ENCODE assay signal across 22 cellular contexts in the genomic region with DNA sequence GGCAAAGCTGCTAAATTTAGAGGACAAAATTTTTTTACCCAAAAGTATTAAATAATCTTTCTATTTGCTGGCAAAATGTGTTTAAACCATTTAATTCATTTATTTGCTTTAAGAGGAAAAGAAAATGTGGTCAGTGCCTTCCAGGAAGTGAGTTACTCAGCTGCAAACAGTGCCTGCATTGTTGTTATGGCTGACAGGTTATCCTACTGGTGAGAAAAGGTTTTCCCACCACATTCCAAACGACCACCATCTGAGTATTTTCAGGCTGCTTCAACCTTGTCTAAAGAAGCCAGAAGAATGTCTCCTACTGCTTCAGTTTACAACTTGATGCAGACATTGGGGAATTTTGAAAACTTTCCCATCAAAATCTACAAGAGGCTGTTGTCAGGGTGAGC.
DNase-seq lines count a peak whose midpoint lies in the region; ATAC-seq, FAIRE-seq and TF ChIP-seq lines count a peak whose summit lies in the region.
"Had no signal": no experiment of that assay in that cellular context is flagged by ENCODE, and none has a peak within 500 bp of the region (broad histone marks: within the 10 kb centered on the region; RNA-seq: fewer than 3 reads in every experiment).

No MANE protein-coding gene starts in this region.

- H3K4me3 ChIP-seq in NT2/D1 (ENCODE audit: insufficient read length, low read depth): no peak overlapping the region
- H3K4me3 ChIP-seq in endothelial cell of umbilical vein (replicated peaks in 1 of 3; ENCODE audit: insufficient read depth in 1 of 3, low read depth in 1 of 3, low read length in 3 of 3): no peak overlapping the region
- H3K4me3 ChIP-seq in neuronal stem cell (ENCODE audit: low read length in 2 of 2): no peak overlapping the region
- no peak overlapping the region for H3K4me3 ChIP-seq in left lung
- H3K4me3 ChIP-seq: GM23248, heart right ventricle, MG63, vagina had no signal

- H3K79me1 ChIP-seq in neuronal stem cell (ENCODE audit: low read depth, low read length): no peaks in the 10 kb centered on the region

- WGBS in neuronal stem cell (ENCODE audit: extremely low coverage in 2 of 2, insufficient read length in 2 of 2, insufficient replicate concordance in 1 of 2), 2 donors: no CpG with 5 or more reads among the region's 1 CpG

- H3K23ac ChIP-seq in neuronal stem cell (ENCODE audit: low read depth, low read length, poor library complexity): no peak overlapping the region

- no peak overlapping the region for H3K27ac Mint-ChIP-seq in activated CD8-positive, alpha-beta T cell treated with anti-CD3 and anti-CD28 coated beads for 36 hours
- H3K27ac Mint-ChIP-seq: brain, nephron progenitor cell had no signal

- H4K20me1 ChIP-seq in endothelial cell of umbilical vein (replicated peaks; ENCODE audit: control insufficient read depth, extremely low read depth, insufficient read depth, low read length): no peaks in the 10 kb centered on the region

- H3K9ac ChIP-seq in NT2/D1 (ENCODE audit: insufficient read length, low read depth) (no peak overlapping the region), endothelial cell of umbilical vein (replicated peaks; ENCODE audit: extremely low read depth, insufficient read depth, low read length) (no peak overlapping the region), neuronal stem cell (ENCODE audit: low read depth, low read length, poor library complexity) (no peak overlapping the region)
- H3K9ac ChIP-seq: GM23248 had no signal

- no peaks in the 10 kb centered on the region for H3K27me3 ChIP-seq in NT2/D1 (ENCODE audit: insufficient read depth, insufficient read length)
- no peaks in the 10 kb centered on the region for H3K27me3 ChIP-seq in endothelial cell of umbilical vein (ENCODE audit: control insufficient read depth in 2 of 2, insufficient read depth in 2 of 2, low read length in 2 of 2)
- H3K27me3 ChIP-seq in neuronal stem cell (ENCODE audit: control insufficient read depth in 3 of 3, insufficient read depth in 3 of 3, low read depth in 1 of 3, low read length in 3 of 3): no peaks in the 10 kb centered on the region
- H3K27me3 ChIP-seq in left lung: no peaks in the 10 kb centered on the region
- H3K27me3 ChIP-seq: MG63, vagina had no signal

- no peaks in the 10 kb centered on the region for H3K36me3 Mint-ChIP-seq in activated CD8-positive, alpha-beta T cell treated with anti-CD3 and anti-CD28 coated beads for 36 hours (ENCODE audit: low read depth)
- H3K36me3 Mint-ChIP-seq: brain had no signal

- no peak overlapping the region for H3K14ac ChIP-seq in neuronal stem cell (ENCODE audit: low read length)

- no peak overlapping the region for H4K8ac ChIP-seq in neuronal stem cell (ENCODE audit: low read depth, low read length)

- H3K9me3 ChIP-seq in NT2/D1 (ENCODE audit: insufficient read depth, low read length): no peaks in the 10 kb centered on the region
- no peaks in the 10 kb centered on the region for H3K9me3 ChIP-seq in endothelial cell of umbilical vein (replicated peaks; ENCODE audit: control insufficient read depth, insufficient read depth, low read length)
- H3K9me3 ChIP-seq in neuronal stem cell (replicated peaks in 1 of 2; ENCODE audit: control insufficient read depth in 2 of 2, insufficient read depth in 1 of 2, low read depth in 1 of 2, low read length in 2 of 2): no peaks in the 10 kb centered on the region
- no peaks in the 10 kb centered on the region for H3K9me3 ChIP-seq in left lung
- H3K9me3 ChIP-seq: heart right ventricle, MG63, vagina had no signal

- BruUV-seq in endothelial cell of umbilical vein (replicated peaks; lab: Mats Ljungman, UMichigan): no TSS peak

- H3K4me2 ChIP-seq in endothelial cell of umbilical vein (ENCODE audit: insufficient read depth, low read length) (peak overlapping the region; percentile 54), neuronal stem cell (ENCODE audit: insufficient read depth, low read length, poor library complexity, severe bottlenecking) (no peak overlapping the region)

- TF ChIP-seq CTCF in endothelial cell of umbilical vein (IDR thresholded peaks at IDR 0.05; ENCODE audit: extremely low read depth in 1 of 2, insufficient read depth in 1 of 2, low read depth in 1 of 2, low read length in 2 of 2) (peak in 1 of 2 donors; percentile 4), left lung (IDR thresholded peaks at IDR 0.05) (no peak)
- TF ChIP-seq CTCF in activated CD8-positive, alpha-beta T cell treated with anti-CD3 and anti-CD28 coated beads for 36 hours (IDR thresholded peaks at IDR 0.05): no peak

- H3K27ac ChIP-seq in endothelial cell of umbilical vein (ENCODE audit: insufficient read depth, low read depth, low read length) (no peak overlapping the region), neuronal stem cell (replicated peaks; ENCODE audit: low read length) (no peak overlapping the region), left lung (no peak overlapping the region)
- H3K27ac ChIP-seq: C4-2B, GM23248, heart right ventricle, vagina had no signal

- no peak for TF ChIP-seq POLR2A in endothelial cell of umbilical vein (IDR thresholded peaks at IDR 0.05; ENCODE audit: low read depth, low read length)

- H3K4me1 ChIP-seq in NT2/D1 (ENCODE audit: insufficient read depth, insufficient read length) (no peaks in the 10 kb centered on the region), endothelial cell of umbilical vein (ENCODE audit: control insufficient read depth, extremely low read depth, insufficient read depth, low read length) (peaks cover 11% of the 10 kb centered on the region), neuronal stem cell (ENCODE audit: control insufficient read depth in 2 of 2, insufficient read depth in 1 of 2, low read depth in 1 of 2, low read length in 2 of 2) (peaks cover 0 to 3% of the 10 kb centered on the region in 2 donors), left lung (no peaks in the 10 kb centered on the region)
- H3K4me1 ChIP-seq: heart right ventricle, vagina had no signal

- H3K9me3 Mint-ChIP-seq in activated CD8-positive, alpha-beta T cell treated with anti-CD3 and anti-CD28 coated beads for 36 hours: no peaks in the 10 kb centered on the region
- H3K9me3 Mint-ChIP-seq: brain, nephron progenitor cell had no signal

- H2AFZ ChIP-seq in endothelial cell of umbilical vein (ENCODE audit: low read depth, low read length) (peak overlapping the region; percentile 81), neuronal stem cell (ENCODE audit: low read length) (peak overlapping the region; percentile 21)
- H2AFZ ChIP-seq: GM23248 had no signal

- POLR2A ChIA-PET in endothelial cell of umbilical vein (lab: Charles Lee): no interaction called here
- POLR2A ChIA-PET in activated CD8-positive, alpha-beta T cell treated with anti-CD3 and anti-CD28 coated beads for 36 hours (lab: Charles Lee): no interaction called here

- H3K4me3 Mint-ChIP-seq in activated CD8-positive, alpha-beta T cell treated with anti-CD3 and anti-CD28 coated beads for 36 hours: no peak overlapping the region
- H3K4me3 Mint-ChIP-seq: brain, nephron progenitor cell had no signal

- H2BK12ac ChIP-seq in neuronal stem cell (ENCODE audit: low read length): no peak overlapping the region

- H2BK120ac ChIP-seq in neuronal stem cell (ENCODE audit: low read depth, low read length): no peak overlapping the region

- no peaks in the 10 kb centered on the region for H3K4me1 Mint-ChIP-seq in activated CD8-positive, alpha-beta T cell treated with anti-CD3 and anti-CD28 coated beads for 36 hours (ENCODE audit: low read depth)
- H3K4me1 Mint-ChIP-seq: nephron progenitor cell had no signal

- peak; percentile 7 for ATAC-seq in GM21515 (IDR thresholded peaks at IDR 0.05; ENCODE audit: unreplicated experiment)
- no peak for ATAC-seq in activated CD8-positive, alpha-beta T cell treated with anti-CD3 and anti-CD28 coated beads for 36 hours
- no peak for ATAC-seq in HG02642 (IDR thresholded peaks at IDR 0.05; ENCODE audit: poor library complexity, unreplicated experiment)
- no peak for ATAC-seq in left lung
- ATAC-seq: heart right ventricle had no signal

- H3K9me1 ChIP-seq in endothelial cell of umbilical vein (replicated peaks; ENCODE audit: control insufficient read depth, extremely low read depth, insufficient read depth, low read length): no peaks in the 10 kb centered on the region

- no peaks in the 10 kb centered on the region for H3K27me3 Mint-ChIP-seq in activated CD8-positive, alpha-beta T cell treated with anti-CD3 and anti-CD28 coated beads for 36 hours
- H3K27me3 Mint-ChIP-seq: brain had no signal

- no peak overlapping the region for H3K4ac ChIP-seq in neuronal stem cell (ENCODE audit: low read length)

- dilution Hi-C loops in endothelial cell of umbilical vein (cut with MboI; ENCODE audit: extremely low pct_ligation_motif_present, low sequenced_read_pairs): no loop called here

- peak; percentile 22 for DNase-seq in NT2/D1 (ENCODE audit: low read depth, low spot score)
- DNase-seq in endothelial cell of umbilical vein (ENCODE audit: low read depth, low spot score): peak; percentile 60
- no peak for DNase-seq in neuronal stem cell (ENCODE audit: low spot score)
- DNase-seq in activated CD8-positive, alpha-beta T cell treated with anti-CD3 and anti-CD28 coated beads for 36 hours: no peak
- DNase-seq in left lung: no peak
- no peak for DNase-seq in NCI-H69 (lab: John Stamatoyannopoulos, UW)
- DNase-seq: activated CD4-positive, alpha-beta T cell treated with anti-CD3 and anti-CD28 coated beads, Interleukin-2, amount 50 U/mL, for 4 hours; GM23248; heart right ventricle; MG63; NCI-H82; nephron progenitor cell; Right ventricle myocardium superior; stimulated activated naive CD4-positive, alpha-beta T cell; T-helper 9 cell had no signal

- no peak overlapping the region for H3K18ac ChIP-seq in neuronal stem cell (ENCODE audit: low read length)

- intact Hi-C loops in endothelial cell of umbilical vein (cut with micrococcal nuclease) (no loop called here), left lung (cut with DNase I) (no loop called here)
- intact Hi-C loops in activated CD8-positive, alpha-beta T cell treated with anti-CD3 and anti-CD28 coated beads for 36 hours (cut with micrococcal nuclease): no loop called here

- H4K91ac ChIP-seq in neuronal stem cell (ENCODE audit: low read depth, low read length, poor library complexity): no peak overlapping the region

- H3K79me2 ChIP-seq in endothelial cell of umbilical vein (ENCODE audit: control insufficient read depth, insufficient read depth, low read length): no peaks in the 10 kb centered on the region

- no peak overlapping the region for H2BK5ac ChIP-seq in neuronal stem cell (ENCODE audit: low read length)

- H2BK15ac ChIP-seq in neuronal stem cell (ENCODE audit: low read length): no peak overlapping the region

- H2AK5ac ChIP-seq in neuronal stem cell (ENCODE audit: low read depth, low read length): no peak overlapping the region

- CTCF ChIA-PET in endothelial cell of umbilical vein (lab: Charles Lee): interaction anchor here (0.8 to 1.0 kb wide), 3 partner anchors 9 to 22 kb away, joined by 3 to 4 read pairs (median 3); no protein-coding TSS in a partner anchor
- CTCF ChIA-PET in activated CD8-positive, alpha-beta T cell treated with anti-CD3 and anti-CD28 coated beads for 36 hours (lab: Charles Lee): no interaction called here

- H3K36me3 ChIP-seq in NT2/D1 (ENCODE audit: insufficient read depth, insufficient read length, low read length): no peaks in the 10 kb centered on the region
- H3K36me3 ChIP-seq in endothelial cell of umbilical vein (ENCODE audit: control insufficient read depth in 2 of 2, extremely low read depth in 1 of 2, insufficient read depth in 2 of 2, low read length in 2 of 2): no peaks in the 10 kb centered on the region
- H3K36me3 ChIP-seq in neuronal stem cell (replicated peaks in 1 of 2; ENCODE audit: control insufficient read depth in 2 of 2, insufficient read depth in 2 of 2, low read length in 2 of 2): no peaks in the 10 kb centered on the region
- H3K36me3 ChIP-seq in left lung: no peaks in the 10 kb centered on the region
- H3K36me3 ChIP-seq: heart right ventricle, MG63, vagina had no signal

- FAIRE-seq in endothelial cell of umbilical vein (lab: Jason Lieb, UNC): peak; percentile 24
- FAIRE-seq: endometrium, GM18507 had no signal

Comparison
In these comparisons a context has a peak if more than half of its experiments do, and no peak if none do; other contexts are left out.
1. DNase-seq: peak in NT2/D1 (single experiment) and endothelial cell of umbilical vein (single experiment); none in neuronal stem cell (single experiment), activated CD8-positive, alpha-beta T cell treated with anti-CD3 and anti-CD28 coated beads for 36 hours (single experiment), left lung (0 of 2) and NCI-H69 (single experiment).